ENCODE assay signal across 22 cellular contexts in genomic region chr5:173775692-173776135, GRCh38.
DNase-seq lines count a peak whose midpoint lies in the region; TF ChIP-seq lines count a peak whose summit lies in the region.
"Had no signal": no experiment of that assay in that cellular context is flagged by ENCODE, and none has a peak within 500 bp of the region (broad histone marks: within the 10 kb centered on the region; RNA-seq: fewer than 3 reads in every experiment).

No MANE protein-coding gene starts in this region.

- no peak overlapping the region for H3K27ac Mint-ChIP-seq in CD4-positive, alpha-beta memory T cell
- H3K27ac Mint-ChIP-seq: activated naive CD8-positive, alpha-beta T cell; activated T-helper 17 cell treated with anti-CD3 and anti-CD28 coated beads, Interleukin-2, amount 50 U/mL, for 72 hours had no signal

- H3K9me3 Mint-ChIP-seq in CD4-positive, alpha-beta memory T cell: no peaks in the 10 kb centered on the region
- H3K9me3 Mint-ChIP-seq: activated T-helper 17 cell treated with anti-CD3 and anti-CD28 coated beads, Interleukin-2, amount 50 U/mL, for 72 hours; central memory CD8-positive, alpha-beta T cell had no signal

- H3K27ac ChIP-seq in angular gyrus (ENCODE audit: low read depth, low read length) (peak overlapping the region; percentile 62), spleen (peak overlapping the region in 6 of 8 donors; percentile 6 to 92 (median 71))
- no peak overlapping the region for H3K27ac ChIP-seq in CD4-positive, alpha-beta memory T cell (ENCODE audit: low read depth, low read length)
- H3K27ac ChIP-seq: vagina, WERI-Rb-1 had no signal

- H3K9me3 ChIP-seq in spleen: no peaks in the 10 kb centered on the region
- H3K9me3 ChIP-seq in CD4-positive, alpha-beta memory T cell (ENCODE audit: control insufficient read depth in 1 of 2, low read length in 2 of 2): no peaks in the 10 kb centered on the region
- H3K9me3 ChIP-seq: Caco-2, vagina had no signal

- peak; percentile 62 for DNase-seq in G401 (ENCODE audit: low spot score)
- DNase-seq in NB4 (ENCODE audit: low read depth): peak; percentile 82
- DNase-seq in spleen: no peak
- no peak for DNase-seq in stimulated activated CD4-positive, alpha-beta T cell treated with anti-CD3 and anti-CD28 coated beads, Interleukin-12 subunit alpha, Interleukin-12 subunit beta, amount 100 ng/mL, for 4 hours
- DNase-seq in NCI-H2196 (lab: John Stamatoyannopoulos, UW; ENCODE audit: unreplicated experiment): no peak
- DNase-seq in CD4-positive, alpha-beta memory T cell: no peak
- DNase-seq: activated CD8-positive, alpha-beta memory T cell treated with anti-CD3 and anti-CD28 coated beads, Interleukin-2, amount 50 U/mL, for 4 hours; Caco-2; DND-41; HCEC 1CT; KG1; left ventricle myocardium superior; NCI-H1092 treated with DMSO at 0.1 percent for 48 hours; NCI-H2029; NCI-H345; NCI-H82; WERI-Rb-1 had no signal

- no peaks in the 10 kb centered on the region for H3K36me3 ChIP-seq in spleen
- no peaks in the 10 kb centered on the region for H3K36me3 ChIP-seq in CD4-positive, alpha-beta memory T cell (ENCODE audit: insufficient read depth, low read length)
- H3K36me3 ChIP-seq: vagina, WERI-Rb-1 had no signal

- no peaks in the 10 kb centered on the region for H3K36me3 Mint-ChIP-seq in CD4-positive, alpha-beta memory T cell
- H3K36me3 Mint-ChIP-seq: activated naive CD8-positive, alpha-beta T cell had no signal

- H3K4me3 Mint-ChIP-seq in CD4-positive, alpha-beta memory T cell: peak overlapping the region in 1 of 8 donors; percentile 2
- H3K4me3 Mint-ChIP-seq: activated naive CD8-positive, alpha-beta T cell; activated T-helper 17 cell treated with anti-CD3 and anti-CD28 coated beads, Interleukin-2, amount 50 U/mL, for 72 hours; central memory CD8-positive, alpha-beta T cell had no signal

- 27 to 45% (median 35%) methylated on average over 7 of the region's 7 CpGs for WGBS in spleen, 5 donors

- POLR2A ChIA-PET in CD4-positive, alpha-beta memory T cell (lab: Charles Lee; ENCODE audit: partially characterized antibody): no interaction called here

- TF ChIP-seq POLR2A in NB4 (IDR thresholded peaks at IDR 0.05; ENCODE audit: extremely low read depth, insufficient read length): no peak
- TF ChIP-seq POLR2A in spleen (IDR thresholded peaks at IDR 0.05): no peak

- intact Hi-C loops in spleen (cut with DNase I; ENCODE audit: low total_unique reads): no loop called here
- intact Hi-C loops in CD4-positive, alpha-beta memory T cell (cut with micrococcal nuclease): no loop called here

- in situ Hi-C loops in G401 (cut with HindIII; ENCODE audit: low sequenced_read_pairs): no loop called here

- H3K4me3 ChIP-seq in NB4 (ENCODE audit: low read depth, low read length) (no peak overlapping the region), spleen (peak overlapping the region in 1 of 8 donors; percentile 24)
- no peak overlapping the region for H3K4me3 ChIP-seq in CD4-positive, alpha-beta memory T cell (ENCODE audit: low read length in 2 of 2)
- H3K4me3 ChIP-seq: vagina had no signal

- H3K4me1 ChIP-seq in spleen: peaks cover 0 to 93% (median 26%) of the 10 kb centered on the region in 6 donors
- H3K4me1 ChIP-seq in CD4-positive, alpha-beta memory T cell (ENCODE audit: insufficient read depth, low read length): no peaks in the 10 kb centered on the region
- H3K4me1 ChIP-seq: Caco-2, vagina had no signal

- peaks cover 0 to 3% of the 10 kb centered on the region in 2 donors for H3K27me3 Mint-ChIP-seq in CD4-positive, alpha-beta memory T cell
- H3K27me3 Mint-ChIP-seq: activated naive CD8-positive, alpha-beta T cell had no signal

- CTCF ChIA-PET in CD4-positive, alpha-beta memory T cell (lab: Charles Lee; ENCODE audit: partially characterized antibody): no interaction called here

- TF ChIP-seq CTCF in NB4 (IDR thresholded peaks at IDR 0.05; ENCODE audit: low read depth, low read length) (no peak), spleen (IDR thresholded peaks at IDR 0.05 in 8 of 11, conservative IDR thresholded peaks at IDR 0.05 in 3 of 11) (no peak)

- H3K27me3 ChIP-seq in spleen (replicated peaks in 1 of 7): no peaks in the 10 kb centered on the region
- H3K27me3 ChIP-seq in CD4-positive, alpha-beta memory T cell (ENCODE audit: insufficient read depth, low read length): no peaks in the 10 kb centered on the region
- H3K27me3 ChIP-seq: vagina had no signal

- peaks cover 0 to 11% (median 7%) of the 10 kb centered on the region in 4 donors for H3K4me1 Mint-ChIP-seq in CD4-positive, alpha-beta memory T cell
- H3K4me1 Mint-ChIP-seq: activated T-helper 17 cell treated with anti-CD3 and anti-CD28 coated beads, Interleukin-2, amount 50 U/mL, for 72 hours; central memory CD8-positive, alpha-beta T cell had no signal

Comparison
In these comparisons a context has a peak if more than half of its experiments do, and no peak if none do; other contexts are left out.
1. DNase-seq: peak in G401 (single experiment) and NB4 (single experiment); none in spleen (single experiment), stimulated activated CD4-positive, alpha-beta T cell treated with anti-CD3 and anti-CD28 coated beads, Interleukin-12 subunit alpha, Interleukin-12 subunit beta, amount 100 ng/mL, for 4 hours (single experiment), NCI-H2196 (single experiment) and CD4-positive, alpha-beta memory T cell (0 of 5).